ENCODE assay signal across 25 cellular contexts in genomic region chr12:120741476-120742206, GRCh38.
"Had no signal": no experiment of that assay in that cellular context is flagged by ENCODE, and none has a peak within 500 bp of the region (broad histone marks: within the 10 kb centered on the region; RNA-seq: fewer than 3 reads in every experiment).

No MANE protein-coding gene starts in this region.

- H3K9me3 ChIP-seq: prostate gland, right atrium auricular region, testis, uterus had no signal

- H3K27me3 ChIP-seq: right atrium auricular region, testis, uterus had no signal

- H3K27ac ChIP-seq: prostate gland, right atrium auricular region, skin epidermis, testis, uterus, VCaP had no signal

- H3K4me1 ChIP-seq: prostate gland, right atrium auricular region, testis, uterus had no signal

- FAIRE-seq: endothelial cell of umbilical vein had no signal

- ATAC-seq: activated CD4-positive, CD25-positive, alpha-beta regulatory T cell treated with anti-CD3 and anti-CD28 coated beads, Interleukin-2, amount 50 U/mL, for 24 hours; effector memory CD8-positive, alpha-beta T cell; esophagus mucosa; naive thymus-derived CD4-positive, alpha-beta T cell; stimulated activated naive B cell treated with anti-CD40 and anti-IgM and Interleukin-4, amounts not matched to agents 10 μg/mL and 1 μg/mL and 100 μg/mL, for 72 hours; T-cell had no signal

- DNase-seq: activated CD4-positive, alpha-beta T cell treated with anti-CD3 and anti-CD28 coated beads, Interleukin-2, amount 50 U/mL, for 1 hour; activated gamma-delta T cell treated with Interleukin-2 at 50 U/mL for 16 hours; activated T-cell treated with anti-CD3 and anti-CD28 coated beads, Interleukin-2, amount 50 U/mL, for 1 hour; anterior cingulate cortex; caudate nucleus; effector memory CD8-positive, alpha-beta T cell; foreskin melanocyte; glutamatergic neuron; hypothalamus; naive thymus-derived CD4-positive, alpha-beta T cell; stimulated activated CD4-positive, alpha-beta T cell treated with anti-CD3 and anti-CD28 coated beads, Interleukin-15, amount 100 ng/mL, for 24 hours; stimulated activated CD8-positive, alpha-beta memory T cell treated with anti-CD3 and anti-CD28 coated beads, Interleukin-4, amount 100 ng/mL, for 48 hours; stimulated activated naive B cell treated with anti-CD40 and anti-IgM and Interleukin-4, amounts not matched to agents 10 μg/mL and 1 μg/mL and 100 μg/mL, for 72 hours; T-cell; trophoblast cell; uterus had no signal

- H3K36me3 ChIP-seq: prostate gland, uterus had no signal

- H3K4me3 ChIP-seq: lung, prostate gland, right atrium auricular region, skin epidermis, testis, uterus had no signal
